In the genomic region with DNA sequence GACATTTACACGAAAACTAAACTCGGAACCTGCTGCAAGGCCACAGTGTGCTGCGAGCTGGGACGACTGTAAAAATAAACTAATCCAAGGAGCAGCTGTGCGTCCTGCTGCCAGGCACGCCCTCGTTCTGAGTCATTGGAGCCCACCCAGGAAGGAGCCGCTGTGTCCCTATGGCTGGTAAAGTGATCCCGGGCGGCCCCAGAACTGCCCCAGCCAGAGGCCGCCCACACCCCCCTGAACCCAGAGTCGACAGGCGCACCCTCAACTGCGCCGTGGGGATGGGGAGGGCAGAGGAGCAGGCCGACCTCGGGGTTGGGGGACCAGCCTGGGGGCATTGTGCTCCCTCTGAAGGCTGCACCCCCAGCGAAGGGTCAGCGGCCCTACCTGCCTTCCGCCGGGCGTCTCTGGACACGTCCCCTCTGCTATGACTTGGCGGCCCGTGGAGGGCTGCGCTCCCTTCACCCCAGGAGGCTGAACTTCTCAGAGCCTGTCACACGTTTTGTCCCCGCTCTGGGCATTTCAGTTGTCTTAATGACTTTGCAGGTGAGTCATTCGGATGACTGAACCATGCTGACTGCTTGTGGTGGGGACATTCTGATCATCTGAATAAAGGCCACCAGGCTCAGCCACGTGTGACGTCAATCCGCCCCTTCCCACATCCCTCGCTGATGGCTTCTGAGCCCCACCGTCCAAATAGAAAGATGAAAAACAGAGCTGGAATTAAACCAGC, we compare ENCODE assay signal across 9 cellular contexts. TPM values are rescaled to one million over a fixed set of nuclear protein-coding genes. Genes with fewer than 3 reads are reported as not detected.
DNase-seq lines count a peak whose midpoint lies in the region; ATAC-seq and TF ChIP-seq lines count a peak whose summit lies in the region.
"Had no signal": no experiment of that assay in that cellular context is flagged by ENCODE, and none has a peak within 500 bp of the region (broad histone marks: within the 10 kb centered on the region; RNA-seq: fewer than 3 reads in every experiment).

No MANE protein-coding gene starts in this region.

- CTCF ChIA-PET in PC-3 (lab: Charles Lee): interaction anchor here (0.6 kb wide), 1 partner anchor 17 kb away, joined by 3 read pairs; no protein-coding TSS in a partner anchor

- peak overlapping the region; percentile 91 for H3K9ac ChIP-seq in PC-3 (ENCODE audit: low read length)

- WGBS in esophagus squamous epithelium, 2 donors: 48 to 56% methylated on average over 13 to 20 of the region's 34 CpGs

- H3K4me3 ChIP-seq in DOHH2 (ENCODE audit: low read length) (peak overlapping the region; percentile 65), PC-3 (ENCODE audit: low read length) (peak overlapping the region; percentile 73), esophagus squamous epithelium (peak overlapping the region in 2 of 4 donors; percentile 21 to 43), retinal pigment epithelial cell (ENCODE audit: low read length) (no peak overlapping the region)

- no peaks in the 10 kb centered on the region for H3K9me2 ChIP-seq in DOHH2 (replicated peaks; ENCODE audit: control insufficient read depth, low read length)
- H3K9me2 ChIP-seq in PC-3 (replicated peaks; ENCODE audit: low read length): no peaks in the 10 kb centered on the region

- no peak for TF ChIP-seq POLR2A in esophagus squamous epithelium (IDR thresholded peaks at IDR 0.05)

- H3K79me2 ChIP-seq in DOHH2 (ENCODE audit: control insufficient read depth, low read length) (peaks cover 16% of the 10 kb centered on the region), PC-3 (ENCODE audit: low read length) (no peaks in the 10 kb centered on the region)

- ATAC-seq in PC-3 (peak; percentile 86), GM21619 (IDR thresholded peaks at IDR 0.05; ENCODE audit: unreplicated experiment) (no peak), GM21390 (IDR thresholded peaks at IDR 0.05; ENCODE audit: unreplicated experiment) (no peak), HG03135 (IDR thresholded peaks at IDR 0.05; ENCODE audit: unreplicated experiment) (no peak)

- POLR2A ChIA-PET in PC-3 (lab: Charles Lee; ENCODE audit: unreplicated experiment): interaction anchor here (0.6 kb wide), 1 partner anchor 701 kb away, joined by 10 read pairs; no protein-coding TSS in a partner anchor

- no peak for TF ChIP-seq CTCF in DOHH2 (IDR thresholded peaks at IDR 0.05; ENCODE audit: low read depth, low read length, poor library complexity, severe bottlenecking)
- no peak for TF ChIP-seq CTCF in PC-3 (conservative IDR thresholded peaks at IDR 0.05; ENCODE audit: low read depth, low read length)
- TF ChIP-seq CTCF in esophagus squamous epithelium (IDR thresholded peaks at IDR 0.05): no peak
- TF ChIP-seq CTCF in retinal pigment epithelial cell (conservative IDR thresholded peaks at IDR 0.05; ENCODE audit: low read depth, low read length): no peak

- intact Hi-C loops in PC-3 (cut with micrococcal nuclease): no loop called here
- intact Hi-C loops in esophagus squamous epithelium (cut with DNase I): no loop called here

- H3K4me2 ChIP-seq in DOHH2 (ENCODE audit: low read length): peak overlapping the region; percentile 73
- peak overlapping the region; percentile 93 for H3K4me2 ChIP-seq in PC-3 (ENCODE audit: low read length)

- no TSS peak for BruUV-seq in PC-3 (replicated peaks; lab: Mats Ljungman, UMichigan)

- H3K27ac ChIP-seq in DOHH2 (ENCODE audit: low read depth, low read length): peak overlapping the region; percentile 84
- H3K27ac ChIP-seq in PC-3 (ENCODE audit: low read length): peak overlapping the region; percentile 100
- peak overlapping the region; percentile 59 to 81 (median 76) for H3K27ac ChIP-seq in esophagus squamous epithelium
- H3K27ac ChIP-seq in caudate nucleus (ENCODE audit: low read depth, low read length): no peak overlapping the region

- peaks cover 53% of the 10 kb centered on the region for H3K4me1 ChIP-seq in DOHH2 (ENCODE audit: control insufficient read depth, low read length)
- peaks cover 20% of the 10 kb centered on the region for H3K4me1 ChIP-seq in PC-3 (ENCODE audit: insufficient read depth, low read length)
- H3K4me1 ChIP-seq in esophagus squamous epithelium: peaks cover 4 to 29% (median 6%) of the 10 kb centered on the region in 3 donors

- H3K27me3 ChIP-seq in DOHH2 (ENCODE audit: control insufficient read depth, low read length) (no peaks in the 10 kb centered on the region), PC-3 (ENCODE audit: low read length) (no peaks in the 10 kb centered on the region), esophagus squamous epithelium (peaks cover 0 to 50% (median 0%) of the 10 kb centered on the region in 4 donors)

- DNase-seq in PC-3: peak; percentile 89
- no peak for DNase-seq in esophagus squamous epithelium (lab: John Stamatoyannopoulos, UW)
- DNase-seq in retinal pigment epithelial cell (ENCODE audit: low read depth): peak; percentile 16
- DNase-seq in caudate nucleus (lab: John Stamatoyannopoulos, UW): no peak
- DNase-seq: activated CD4-positive, CD25-positive, alpha-beta regulatory T cell had no signal

- peak overlapping the region; percentile 69 for H2AFZ ChIP-seq in PC-3 (ENCODE audit: low read length)

- H4K20me1 ChIP-seq in DOHH2 (ENCODE audit: control insufficient read depth, insufficient read depth, low read depth, low read length): no peaks in the 10 kb centered on the region
- H4K20me1 ChIP-seq in PC-3 (ENCODE audit: low read length): no peaks in the 10 kb centered on the region

- H3K36me3 ChIP-seq in DOHH2 (ENCODE audit: control insufficient read depth, low read length) (no peaks in the 10 kb centered on the region), PC-3 (ENCODE audit: low read depth, low read length) (no peaks in the 10 kb centered on the region), esophagus squamous epithelium (no peaks in the 10 kb centered on the region)

- H3K9me3 ChIP-seq in DOHH2 (ENCODE audit: control insufficient read depth, insufficient read depth, low read length) (peaks cover 11% of the 10 kb centered on the region), PC-3 (ENCODE audit: low read length) (no peaks in the 10 kb centered on the region), esophagus squamous epithelium (no peaks in the 10 kb centered on the region)

- peaks cover 6% of the 10 kb centered on the region; the same call in 1 of the 2 replicates for H3F3A ChIP-seq in DOHH2 (ENCODE audit: control insufficient read depth, insufficient read depth)
- no peaks in the 10 kb centered on the region for H3F3A ChIP-seq in PC-3 (ENCODE audit: low read length, unreplicated experiment)

RNA-seq across cellular contexts. Expression of gene ADPRHL1, which starts 42.7 kb away (rescaled TPM):
- total RNA-seq in PC-3 (2014; rRNA removed): 9.7 and 10.3 TPM in 2 replicates
- 1 to 10 TPM in 3 of 4 donors, under 1 TPM in 1; 0.31 to 3.5 (median 2.2) TPM for total RNA-seq in esophagus squamous epithelium

RNA-seq across cellular contexts. Expression of gene GRTP1, which starts 46.7 kb away (rescaled TPM):
- total RNA-seq in PC-3 (2014; rRNA removed): 7.4 and 13.2 TPM in 2 replicates
- 10 to 100 TPM; 14.7 to 18.5 (median 15.7) TPM for total RNA-seq in esophagus squamous epithelium

Comparison
In these comparisons a context has a peak if more than half of its experiments do, and no peak if none do; other contexts are left out.
1. DNase-seq: peak in PC-3 (single experiment) and retinal pigment epithelial cell (single experiment); none in esophagus squamous epithelium (single experiment) and caudate nucleus (0 of 61).